8 cellular contexts compared by ENCODE assay signal in the genomic region with DNA sequence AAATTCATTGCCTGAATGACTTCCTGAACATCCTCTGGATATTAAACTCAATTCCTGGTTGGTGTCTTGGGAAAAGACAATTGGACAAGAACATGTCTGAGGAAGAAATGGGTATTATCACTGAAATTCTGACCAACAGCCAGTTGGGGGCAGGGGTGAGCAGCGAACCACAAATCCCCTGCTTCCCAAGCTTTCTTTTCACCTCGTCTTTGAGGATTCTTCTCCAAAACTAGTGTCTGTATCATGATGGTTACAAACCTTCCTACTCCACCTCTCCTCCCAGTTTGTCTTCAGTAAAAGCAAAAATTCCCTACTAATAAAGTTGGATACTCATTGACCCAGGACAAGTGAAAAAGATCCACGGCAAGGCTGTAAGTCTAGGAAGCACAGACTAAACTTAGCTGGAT. TPM values are rescaled to one million over a fixed set of nuclear protein-coding genes. Genes with fewer than 3 reads are reported as not detected.
DNase-seq lines count a peak whose midpoint lies in the region; ATAC-seq and TF ChIP-seq lines count a peak whose summit lies in the region.

No MANE protein-coding gene starts in this region.

- CTCF ChIA-PET in activated CD4-positive, alpha-beta memory T cell treated with anti-CD3 and anti-CD28 coated beads, Interleukin-2, amount 10 ng/mL, durations not matched to agents 7 days and 5 days (lab: Charles Lee) = interaction anchor here (0.9 to 2.8 kb wide), 12 partner anchors 9 to 384 kb away, joined by 3 to 17 read pairs (median 5); no protein-coding TSS in a partner anchor
- CTCF ChIA-PET in activated CD4-positive, alpha-beta memory T cell treated with anti-CD3 and anti-CD28 coated beads for 36 hours (lab: Charles Lee) = interaction anchor here (0.6 to 4.2 kb wide), 15 partner anchors 10 to 384 kb away, joined by 3 to 51 read pairs (median 4); no protein-coding TSS in a partner anchor

- no peaks in the 10 kb centered on the region for H3K9me3 ChIP-seq in lower lobe of right lung

- intact Hi-C loops in activated CD4-positive, alpha-beta memory T cell treated with anti-CD3 and anti-CD28 coated beads for 36 hours (cut with micrococcal nuclease) = loop anchor here (1.0 kb wide), 1 partner anchor 373 kb away; no protein-coding TSS in a partner anchor
- intact Hi-C loops in lower lobe of right lung (cut with DNase I) = loop anchor here (5.0 kb wide), 1 partner anchor 237 kb away; no protein-coding TSS in a partner anchor

- ATAC-seq in lower lobe of right lung (no peak), HG02759 (IDR thresholded peaks at IDR 0.05; ENCODE audit: unreplicated experiment) (no peak), GM18520 (IDR thresholded peaks at IDR 0.05; ENCODE audit: unreplicated experiment) (no peak)

- no peaks in the 10 kb centered on the region for H3K4me1 ChIP-seq in lower lobe of right lung

- no peaks in the 10 kb centered on the region for H3K36me3 Mint-ChIP-seq in activated CD4-positive, alpha-beta memory T cell treated with anti-CD3 and anti-CD28 coated beads, Interleukin-2, amount 10 ng/mL, durations not matched to agents 7 days and 5 days (ENCODE audit: low read depth)
- no peaks in the 10 kb centered on the region for H3K36me3 Mint-ChIP-seq in activated CD4-positive, alpha-beta memory T cell treated with anti-CD3 and anti-CD28 coated beads for 36 hours

- POLR2A ChIA-PET in activated CD4-positive, alpha-beta memory T cell treated with anti-CD3 and anti-CD28 coated beads, Interleukin-2, amount 10 ng/mL, durations not matched to agents 7 days and 5 days (lab: Charles Lee) = interaction anchor here (1.1 to 1.8 kb wide), 2 partner anchors 16 to 48 kb away, joined by 4 to 5 read pairs; a partner anchor contains a TSS
- POLR2A ChIA-PET in activated CD4-positive, alpha-beta memory T cell treated with anti-CD3 and anti-CD28 coated beads for 36 hours (lab: Charles Lee) = no interaction called here

- no peak overlapping the region for H3K27ac Mint-ChIP-seq in activated CD4-positive, alpha-beta memory T cell treated with anti-CD3 and anti-CD28 coated beads, Interleukin-2, amount 10 ng/mL, durations not matched to agents 7 days and 5 days
- no peak overlapping the region for H3K27ac Mint-ChIP-seq in activated CD4-positive, alpha-beta memory T cell treated with anti-CD3 and anti-CD28 coated beads for 36 hours

- no peaks in the 10 kb centered on the region for H3K9me3 Mint-ChIP-seq in activated CD4-positive, alpha-beta memory T cell treated with anti-CD3 and anti-CD28 coated beads, Interleukin-2, amount 10 ng/mL, durations not matched to agents 7 days and 5 days
- no peaks in the 10 kb centered on the region for H3K9me3 Mint-ChIP-seq in activated CD4-positive, alpha-beta memory T cell treated with anti-CD3 and anti-CD28 coated beads for 36 hours

- DNase-seq in activated CD4-positive, alpha-beta memory T cell treated with anti-CD3 and anti-CD28 coated beads, Interleukin-2, amount 10 ng/mL, durations not matched to agents 7 days and 5 days = peak; percentile 28
- DNase-seq in activated CD4-positive, alpha-beta memory T cell treated with anti-CD3 and anti-CD28 coated beads for 36 hours = no peak
- DNase-seq in NCI-H187 (lab: John Stamatoyannopoulos, UW) (peak; percentile 5 to 14), cerebellar cortex (ENCODE audit: low spot score) (peak; percentile 60), lower lobe of right lung (no peak), GOT3 (lab: John Stamatoyannopoulos, UW) (no peak)

- no peaks in the 10 kb centered on the region for H3K27me3 ChIP-seq in lower lobe of right lung (ENCODE audit: low read depth)

- TF ChIP-seq CTCF in lower lobe of right lung (IDR thresholded peaks at IDR 0.05) = peak; percentile 63

- H3K4me3 ChIP-seq in lower lobe of right lung = no peak overlapping the region

- no peak overlapping the region for H3K27ac ChIP-seq in lower lobe of right lung

- H3K27me3 Mint-ChIP-seq in activated CD4-positive, alpha-beta memory T cell treated with anti-CD3 and anti-CD28 coated beads, Interleukin-2, amount 10 ng/mL, durations not matched to agents 7 days and 5 days = no peaks in the 10 kb centered on the region
- no peaks in the 10 kb centered on the region for H3K27me3 Mint-ChIP-seq in activated CD4-positive, alpha-beta memory T cell treated with anti-CD3 and anti-CD28 coated beads for 36 hours

- H3K36me3 ChIP-seq in lower lobe of right lung = no peaks in the 10 kb centered on the region

- peaks cover 30% of the 10 kb centered on the region for H3K4me1 Mint-ChIP-seq in activated CD4-positive, alpha-beta memory T cell treated with anti-CD3 and anti-CD28 coated beads, Interleukin-2, amount 10 ng/mL, durations not matched to agents 7 days and 5 days
- H3K4me1 Mint-ChIP-seq in activated CD4-positive, alpha-beta memory T cell treated with anti-CD3 and anti-CD28 coated beads for 36 hours (ENCODE audit: low read depth) = peaks cover 31% of the 10 kb centered on the region

- no peak overlapping the region for H3K4me3 Mint-ChIP-seq in activated CD4-positive, alpha-beta memory T cell treated with anti-CD3 and anti-CD28 coated beads, Interleukin-2, amount 10 ng/mL, durations not matched to agents 7 days and 5 days
- H3K4me3 Mint-ChIP-seq in activated CD4-positive, alpha-beta memory T cell treated with anti-CD3 and anti-CD28 coated beads for 36 hours = no peak overlapping the region

RNA-seq across cellular contexts. Expression of a gene that starts 48.3 kb away (rescaled TPM):
- 100 to 1,000 TPM; 463 to 465 TPM for total RNA-seq in activated CD4-positive, alpha-beta memory T cell treated with anti-CD3 and anti-CD28 coated beads, Interleukin-2, amount 10 ng/mL, durations not matched to agents 7 days and 5 days
- total RNA-seq in activated CD4-positive, alpha-beta memory T cell treated with anti-CD3 and anti-CD28 coated beads for 36 hours = 100 to 1,000 TPM; 351 to 353 TPM
- 233 TPM for total RNA-seq in lower lobe of right lung

Comparison
In these comparisons a context has a peak if more than half of its experiments do, and no peak if none do; other contexts are left out.
1. DNase-seq: peak in activated CD4-positive, alpha-beta memory T cell treated with anti-CD3 and anti-CD28 coated beads, Interleukin-2, amount 10 ng/mL, durations not matched to agents 7 days and 5 days (single experiment), NCI-H187 (2 of 2) and cerebellar cortex (single experiment); none in activated CD4-positive, alpha-beta memory T cell treated with anti-CD3 and anti-CD28 coated beads for 36 hours (single experiment), lower lobe of right lung (single experiment) and GOT3 (single experiment).